In genomic region chr14:97459180-97459579, GRCh38 we compare ENCODE assay signal across 13 cellular contexts.
A peak's percentile ranks its signal among the peaks of the same experiment; 100 is the strongest.
DNase-seq lines count a peak whose midpoint lies in the region; ATAC-seq and TF ChIP-seq lines count a peak whose summit lies in the region.
"Had no signal": no experiment of that assay in that cellular context is flagged by ENCODE, and none has a peak within 500 bp of the region (broad histone marks: within the 10 kb centered on the region; RNA-seq: fewer than 3 reads in every experiment).

No MANE protein-coding gene starts in this region.

- H3K9me3 ChIP-seq in iPS-15b (ENCODE audit: control insufficient read depth, insufficient read depth, low read length) (no peaks in the 10 kb centered on the region), body of pancreas (peaks cover 0 to 9% (median 0%) of the 10 kb centered on the region in 3 donors)
- H3K9me3 ChIP-seq: uterus had no signal

- 75 to 78% methylated on average over 4 of the region's 4 CpGs for WGBS in body of pancreas, 2 donors

- TF ChIP-seq POLR2A in body of pancreas (IDR thresholded peaks at IDR 0.05): no peak

- peak; percentile 8 for ATAC-seq in activated CD4-positive, alpha-beta T cell treated with anti-CD3 and anti-CD28 coated beads for 36 hours
- peak; percentile 6; the same call in 1 of the 2 replicates for ATAC-seq in WTC11
- peak; percentile 13 for ATAC-seq in stimulated activated naive CD8-positive, alpha-beta T cell treated with anti-CD3 and anti-CD28 coated beads, Interleukin-15, Interleukin-2, amounts not matched to agents 100 U/mL and 50 U/mL, for 24 hours
- ATAC-seq in GM21515 (IDR thresholded peaks at IDR 0.05; ENCODE audit: unreplicated experiment): no peak
- ATAC-seq in GM19467 (IDR thresholded peaks at IDR 0.05; ENCODE audit: unreplicated experiment): no peak
- ATAC-seq in body of pancreas: no peak

- H3K9me3 Mint-ChIP-seq in activated CD4-positive, alpha-beta T cell treated with anti-CD3 and anti-CD28 coated beads for 36 hours (ENCODE audit: low read depth): peaks cover 23% of the 10 kb centered on the region
- peaks cover 27% of the 10 kb centered on the region for H3K9me3 Mint-ChIP-seq in WTC11

- H3K9ac ChIP-seq in iPS-15b (ENCODE audit: low read depth, low read length): no peak overlapping the region

- POLR2A ChIA-PET in activated CD4-positive, alpha-beta T cell treated with anti-CD3 and anti-CD28 coated beads for 36 hours (lab: Charles Lee): interaction anchor here (1.0 kb wide), 1 partner anchor 152 kb away, joined by 6 read pairs; no protein-coding TSS in a partner anchor
- POLR2A ChIA-PET in WTC11 (lab: Charles Lee): interaction anchor here (0.7 kb wide), 1 partner anchor 10 kb away, joined by 3 read pairs; no protein-coding TSS in a partner anchor

- DNase-seq in activated CD4-positive, alpha-beta T cell treated with anti-CD3 and anti-CD28 coated beads for 36 hours: no peak
- DNase-seq in activated CD4-positive, alpha-beta T cell treated with anti-CD3 and anti-CD28 coated beads, Interleukin-2, amount 50 U/mL, for 48 hours: no peak
- DNase-seq in WTC11 (ENCODE audit: low spot score) (no peak), body of pancreas (no peak)
- DNase-seq in stimulated activated naive CD8-positive, alpha-beta T cell treated with anti-CD3 and anti-CD28 coated beads, Interleukin-15, Interleukin-2, amounts not matched to agents 100 U/mL and 50 U/mL, for 24 hours: peak; percentile 29
- DNase-seq: NCI-H1048, SHP77, sigmoid colon had no signal

- H3K27ac Mint-ChIP-seq in activated CD4-positive, alpha-beta T cell treated with anti-CD3 and anti-CD28 coated beads for 36 hours: peak overlapping the region; percentile 98
- no peak overlapping the region for H3K27ac Mint-ChIP-seq in WTC11

- no peaks in the 10 kb centered on the region for H3K36me3 ChIP-seq in iPS-15b (ENCODE audit: control insufficient read depth, insufficient read depth, low read length)
- H3K36me3 ChIP-seq in body of pancreas (replicated peaks in 1 of 2; ENCODE audit: insufficient read depth in 1 of 2, low read depth in 2 of 2): no peaks in the 10 kb centered on the region
- H3K36me3 ChIP-seq: sigmoid colon, uterus had no signal

- peak overlapping the region; percentile 87 for H3K4me3 Mint-ChIP-seq in activated CD4-positive, alpha-beta T cell treated with anti-CD3 and anti-CD28 coated beads for 36 hours
- H3K4me3 Mint-ChIP-seq in WTC11: peak overlapping the region; percentile 70

- peaks cover 41% of the 10 kb centered on the region for H3K4me1 Mint-ChIP-seq in activated CD4-positive, alpha-beta T cell treated with anti-CD3 and anti-CD28 coated beads for 36 hours
- H3K4me1 Mint-ChIP-seq in WTC11: peaks cover 31% of the 10 kb centered on the region

- no peak overlapping the region for H3K27ac ChIP-seq in body of pancreas
- H3K27ac ChIP-seq: sigmoid colon, uterus had no signal

- H3K4me3 ChIP-seq in iPS-15b (ENCODE audit: low read depth, low read length): peak overlapping the region; percentile 30
- no peak overlapping the region for H3K4me3 ChIP-seq in body of pancreas
- H3K4me3 ChIP-seq: GM12878, uterus had no signal

- H3K27me3 ChIP-seq in iPS-15b (ENCODE audit: control insufficient read depth, insufficient read depth, low read length): peaks cover 21% of the 10 kb centered on the region
- no peaks in the 10 kb centered on the region for H3K27me3 ChIP-seq in body of pancreas
- H3K27me3 ChIP-seq: uterus had no signal

- intact Hi-C loops in activated CD4-positive, alpha-beta T cell treated with anti-CD3 and anti-CD28 coated beads for 36 hours (cut with DNase I, micrococcal nuclease): loop anchor here (2.0 to 10.0 kb wide), 12 partner anchors 50 to 1814 kb away; partner anchors contain the start of gene BCL11B (in 1 of the 2)
- intact Hi-C loops in body of pancreas (cut with DNase I): no loop called here

- no peaks in the 10 kb centered on the region for H3K4me1 ChIP-seq in iPS-15b (ENCODE audit: control insufficient read depth, insufficient read depth, low read length)
- H3K4me1 ChIP-seq in body of pancreas: peaks cover 5% of the 10 kb centered on the region
- H3K4me1 ChIP-seq: uterus had no signal

- CTCF ChIA-PET in activated CD4-positive, alpha-beta T cell treated with anti-CD3 and anti-CD28 coated beads for 36 hours (lab: Charles Lee): interaction anchor here (0.6 to 2.2 kb wide), 2 partner anchors 14 to 37 kb away, joined by 3 to 7 read pairs; no protein-coding TSS in a partner anchor
- CTCF ChIA-PET in WTC11 (lab: Charles Lee): no interaction called here

- no peaks in the 10 kb centered on the region for H3K27me3 Mint-ChIP-seq in activated CD4-positive, alpha-beta T cell treated with anti-CD3 and anti-CD28 coated beads for 36 hours
- H3K27me3 Mint-ChIP-seq in WTC11 (ENCODE audit: low read depth): peaks cover 38% of the 10 kb centered on the region

- TF ChIP-seq CTCF in WTC11 (IDR thresholded peaks at IDR 0.05): no peak
- TF ChIP-seq CTCF in body of pancreas (IDR thresholded peaks at IDR 0.05): no peak

- H3K36me3 Mint-ChIP-seq in activated CD4-positive, alpha-beta T cell treated with anti-CD3 and anti-CD28 coated beads for 36 hours (ENCODE audit: low read depth): peaks cover 53% of the 10 kb centered on the region
- H3K36me3 Mint-ChIP-seq in WTC11: peaks cover 26% of the 10 kb centered on the region

TF ChIP-seq in WTC11, 78 proteins besides CTCF, POLR2A, EP300 and RAD21:
- TF ChIP-seq MAX (CRISPR knock-in tag; IDR thresholded peaks at IDR 0.05): peak; percentile 16
- no peak for TF ChIP-seq ARID4B (CRISPR knock-in tag; IDR thresholded peaks at IDR 0.05; ENCODE audit: borderline replicate concordance)

Comparison
In these comparisons a context has a peak if more than half of its experiments do, and no peak if none do; other contexts are left out.
1. ATAC-seq: peak in activated CD4-positive, alpha-beta T cell treated with anti-CD3 and anti-CD28 coated beads for 36 hours (single experiment), WTC11 (single experiment) and stimulated activated naive CD8-positive, alpha-beta T cell treated with anti-CD3 and anti-CD28 coated beads, Interleukin-15, Interleukin-2, amounts not matched to agents 100 U/mL and 50 U/mL, for 24 hours (single experiment); none in GM21515 (single experiment), GM19467 (single experiment) and body of pancreas (single experiment).